ENCODE assay signal across 8 cellular contexts in the genomic region with DNA sequence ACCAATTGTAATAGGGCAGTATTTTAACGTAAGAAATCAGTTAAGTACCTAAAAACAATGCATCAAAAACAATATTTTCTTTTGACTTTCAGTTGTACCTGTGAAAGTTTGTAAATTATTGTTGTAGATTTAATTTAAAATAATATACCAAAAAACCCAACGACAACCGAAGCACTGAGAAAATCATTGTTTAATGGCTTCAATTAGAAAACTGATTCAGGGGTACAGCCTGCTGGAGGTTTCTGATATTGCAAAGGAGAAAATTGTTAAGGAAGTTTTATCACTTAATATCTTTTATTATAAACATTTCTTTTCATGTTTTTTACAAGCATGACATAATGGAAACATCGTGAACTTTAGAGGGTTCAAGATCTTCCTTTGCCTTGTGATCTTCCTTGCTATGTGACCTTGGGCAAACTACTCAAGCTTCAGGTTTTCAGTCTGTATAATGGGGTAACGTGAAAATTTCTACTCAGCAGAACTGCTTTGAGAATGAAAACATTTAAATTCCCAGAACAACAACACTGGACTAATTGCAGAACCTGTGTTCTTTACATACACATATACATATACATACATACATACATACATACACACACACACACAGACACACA.
DNase-seq lines count a peak whose midpoint lies in the region; ATAC-seq, FAIRE-seq and TF ChIP-seq lines count a peak whose summit lies in the region.

No MANE protein-coding gene starts in this region.

- CTCF ChIA-PET in GM12878 (lab: Yijun Ruan, JAX), result interaction anchor here (0.6 to 6.1 kb wide), 13 partner anchors 12 to 732 kb away, joined by 3 to 73 read pairs (median 4); a partner anchor contains a TSS

- RAD21 ChIA-PET in GM12878 (lab: Charles Lee; ENCODE audit: unreplicated experiment), result interaction anchor here (1.0 to 3.3 kb wide), 2 partner anchors 23 to 169 kb away, joined by 3 to 19 read pairs; no protein-coding TSS in a partner anchor

- in situ Hi-C loops in GM12878 (cut with MboI), result loop anchor here (5.0 kb wide), 2 partner anchors 422 to 717 kb away; no protein-coding TSS in a partner anchor

- no peak overlapping the region for H3K4me3 Mint-ChIP-seq in GM23338
- no peak overlapping the region for H3K4me3 Mint-ChIP-seq in activated CD4-positive, alpha-beta T cell treated with anti-CD3 and anti-CD28 coated beads, Interleukin-2, amount 10 ng/mL, durations not matched to agents 24 days and 14 days

- no peaks in the 10 kb centered on the region for H3K36me3 Mint-ChIP-seq in GM23338 (ENCODE audit: low read depth)
- no peaks in the 10 kb centered on the region for H3K36me3 Mint-ChIP-seq in activated CD4-positive, alpha-beta T cell treated with anti-CD3 and anti-CD28 coated beads, Interleukin-2, amount 10 ng/mL, durations not matched to agents 24 days and 14 days (ENCODE audit: low read depth)

- H3K27me3 ChIP-seq in GM23338 (ENCODE audit: insufficient read depth), result no peaks in the 10 kb centered on the region
- no peaks in the 10 kb centered on the region for H3K27me3 ChIP-seq in GM12878 (replicated peaks in 1 of 2; ENCODE audit: control insufficient read depth in 2 of 2, insufficient read depth in 2 of 2, low read length in 1 of 2)
- no peaks in the 10 kb centered on the region for H3K27me3 ChIP-seq in lower lobe of right lung (ENCODE audit: low read depth)

- H3K9ac ChIP-seq in GM12878 (ENCODE audit: control insufficient read depth, insufficient read depth, low read length), result no peak overlapping the region

- no peaks in the 10 kb centered on the region for H3K9me2 ChIP-seq in GM23338 (ENCODE audit: insufficient read depth)

- H3K4me2 ChIP-seq in GM23338 (no peak overlapping the region), GM12878 (ENCODE audit: control insufficient read depth, insufficient read depth) (no peak overlapping the region)

- H2AFZ ChIP-seq in GM23338, result no peak overlapping the region
- no peak overlapping the region for H2AFZ ChIP-seq in GM12878 (ENCODE audit: control insufficient read depth, low read depth, low read length)

- H3K4me1 ChIP-seq in GM23338 (ENCODE audit: insufficient read depth) (peaks cover 41% of the 10 kb centered on the region), GM12878 (ENCODE audit: control insufficient read depth, insufficient read depth, low read length) (peaks cover 5% of the 10 kb centered on the region; the same call in 1 of the 2 replicates), lower lobe of right lung (peaks cover 4% of the 10 kb centered on the region)

- no TSS peak for BruUV-seq in GM12878 (replicated peaks; lab: Mats Ljungman, UMichigan)

- H3K36me3 ChIP-seq in GM23338 (ENCODE audit: insufficient read depth) (no peaks in the 10 kb centered on the region), GM12878 (ENCODE audit: control insufficient read depth in 2 of 2, insufficient read depth in 2 of 2, low read length in 1 of 2) (no peaks in the 10 kb centered on the region), lower lobe of right lung (no peaks in the 10 kb centered on the region)

- H3K4me3 ChIP-seq in AG09309 (ENCODE audit: control insufficient read depth, low read depth, low read length) (no peak overlapping the region), GM23338 (no peak overlapping the region), GM12878 (no peak overlapping the region), lower lobe of right lung (no peak overlapping the region)

- POLR2A ChIA-PET in GM12878 (lab: Charles Lee), result no interaction called here

- DNase-seq in AG09309 (ENCODE audit: low read depth) (no peak), GM23338 (ENCODE audit: low spot score) (peak; percentile 57), GM12878 (ENCODE audit: low read depth, low spot score) (no peak), lower lobe of right lung (no peak), NCI-H1436 treated with DMSO at 0.1 percent for 48 hours (lab: John Stamatoyannopoulos, UW) (no peak)
- DNase-seq in activated CD4-positive, alpha-beta T cell treated with anti-CD3 and anti-CD28 coated beads, Interleukin-2, amount 10 ng/mL, durations not matched to agents 24 days and 14 days, result no peak

- SMC1A ChIA-PET in GM12878 (lab: Charles Lee; ENCODE audit: uncharacterized antibody, unreplicated experiment), result interaction anchor here (0.9 to 4.3 kb wide), 6 partner anchors 20 to 466 kb away, joined by 3 to 23 read pairs (median 6); no protein-coding TSS in a partner anchor

- no peaks in the 10 kb centered on the region for H3K79me2 ChIP-seq in GM23338 (replicated peaks; ENCODE audit: insufficient read depth)
- no peaks in the 10 kb centered on the region for H3K79me2 ChIP-seq in GM12878 (ENCODE audit: control insufficient read depth, insufficient read depth, low read length)

- TF ChIP-seq CTCF in AG09309 (IDR thresholded peaks at IDR 0.05; ENCODE audit: control insufficient read depth, insufficient read depth, low read depth, low read length, missing control alignments), result peak; percentile 49
- peak; percentile 57 to 81 for TF ChIP-seq CTCF in GM23338 (conservative IDR thresholded peaks at IDR 0.05; ENCODE audit: low read depth in 2 of 2)
- TF ChIP-seq CTCF in GM12878 (IDR thresholded peaks at IDR 0.05 in 2 of 3, conservative IDR thresholded peaks at IDR 0.05 in 1 of 3; ENCODE audit: control insufficient read depth in 2 of 3, extremely low read depth in 1 of 3, insufficient read depth in 1 of 3, low read depth in 3 of 3, low read length in 3 of 3), result peak; percentile 34 to 63 (median 48); a peak in 5 of 6 replicates
- TF ChIP-seq CTCF in lower lobe of right lung (IDR thresholded peaks at IDR 0.05), result peak; percentile 69

- no peak for TF ChIP-seq EP300 in GM12878 (IDR thresholded peaks at IDR 0.05; ENCODE audit: borderline replicate concordance in 1 of 2, control insufficient read depth in 1 of 2, low read depth in 2 of 2, low read length in 2 of 2)

- TF ChIP-seq RAD21 in GM12878 (IDR thresholded peaks at IDR 0.05; ENCODE audit: insufficient read depth, low read depth, low read length), result peak; percentile 89

- H3F3A ChIP-seq in GM23338 (replicated peaks; ENCODE audit: low read depth), result no peaks in the 10 kb centered on the region

- no peaks in the 10 kb centered on the region for H3K27me3 Mint-ChIP-seq in GM23338 (ENCODE audit: insufficient read depth, low read depth, poor library complexity)
- no peaks in the 10 kb centered on the region for H3K27me3 Mint-ChIP-seq in activated CD4-positive, alpha-beta T cell treated with anti-CD3 and anti-CD28 coated beads, Interleukin-2, amount 10 ng/mL, durations not matched to agents 24 days and 14 days

- H3K9me3 Mint-ChIP-seq in GM23338, result no peaks in the 10 kb centered on the region
- H3K9me3 Mint-ChIP-seq in activated CD4-positive, alpha-beta T cell treated with anti-CD3 and anti-CD28 coated beads, Interleukin-2, amount 10 ng/mL, durations not matched to agents 24 days and 14 days, result no peaks in the 10 kb centered on the region

- no peak for ATAC-seq in GM23338
- ATAC-seq in GM12878, result no peak
- no peak for ATAC-seq in lower lobe of right lung
- ATAC-seq in HG03378 (IDR thresholded peaks at IDR 0.05; ENCODE audit: unreplicated experiment), result no peak
- ATAC-seq in HG03196 (IDR thresholded peaks at IDR 0.05; ENCODE audit: unreplicated experiment), result no peak

- no peak overlapping the region for H3K27ac ChIP-seq in GM23338 (ENCODE audit: low read depth)
- H3K27ac ChIP-seq in GM12878 (ENCODE audit: control insufficient read depth, insufficient read depth), result no peak overlapping the region
- no peak overlapping the region for H3K27ac ChIP-seq in lower lobe of right lung

- no peaks in the 10 kb centered on the region for H3K9me3 ChIP-seq in GM12878 (replicated peaks; ENCODE audit: control insufficient read depth, insufficient read depth, low read length)
- no peaks in the 10 kb centered on the region for H3K9me3 ChIP-seq in lower lobe of right lung

- H3K27ac Mint-ChIP-seq in GM23338, result no peak overlapping the region
- H3K27ac Mint-ChIP-seq in activated CD4-positive, alpha-beta T cell treated with anti-CD3 and anti-CD28 coated beads, Interleukin-2, amount 10 ng/mL, durations not matched to agents 24 days and 14 days, result no peak overlapping the region

- WGBS in GM12878 (ENCODE audit: insufficient coverage, insufficient replicate concordance, low lambda C conversion rate, missing lambda C conversion rate), result 61% methylated on average over 5 of the region's 5 CpGs

- FAIRE-seq in GM12878 (lab: Jason Lieb, UNC), result no peak

- no peaks in the 10 kb centered on the region for H4K20me1 ChIP-seq in GM23338 (replicated peaks; ENCODE audit: insufficient read depth)
- no peaks in the 10 kb centered on the region for H4K20me1 ChIP-seq in GM12878 (ENCODE audit: control insufficient read depth, insufficient read depth)

- intact Hi-C loops in GM12878 (cut with micrococcal nuclease; ENCODE audit: unreplicated experiment), result loop anchor here (1.0 to 5.0 kb wide), 4 partner anchors 167 to 715 kb away; no protein-coding TSS in a partner anchor
- intact Hi-C loops in lower lobe of right lung (cut with DNase I), result no loop called here
- intact Hi-C loops in activated CD4-positive, alpha-beta T cell treated with anti-CD3 and anti-CD28 coated beads, Interleukin-2, amount 10 ng/mL, durations not matched to agents 24 days and 14 days (cut with micrococcal nuclease), result loop anchor here (1.0 to 10.0 kb wide), 5 partner anchors 23 to 779 kb away; no protein-coding TSS in a partner anchor

- no peak for TF ChIP-seq POLR2A in GM12878 (IDR thresholded peaks at IDR 0.05; ENCODE audit: low read depth, low read length)

- peaks cover 36% of the 10 kb centered on the region for H3K4me1 Mint-ChIP-seq in GM23338
- H3K4me1 Mint-ChIP-seq in activated CD4-positive, alpha-beta T cell treated with anti-CD3 and anti-CD28 coated beads, Interleukin-2, amount 10 ng/mL, durations not matched to agents 24 days and 14 days, result peaks cover 12% of the 10 kb centered on the region

TF ChIP-seq in GM23338, 12 proteins besides CTCF, POLR2A, EP300 and RAD21 (continues in another document):
- TF ChIP-seq, protein P1, sequence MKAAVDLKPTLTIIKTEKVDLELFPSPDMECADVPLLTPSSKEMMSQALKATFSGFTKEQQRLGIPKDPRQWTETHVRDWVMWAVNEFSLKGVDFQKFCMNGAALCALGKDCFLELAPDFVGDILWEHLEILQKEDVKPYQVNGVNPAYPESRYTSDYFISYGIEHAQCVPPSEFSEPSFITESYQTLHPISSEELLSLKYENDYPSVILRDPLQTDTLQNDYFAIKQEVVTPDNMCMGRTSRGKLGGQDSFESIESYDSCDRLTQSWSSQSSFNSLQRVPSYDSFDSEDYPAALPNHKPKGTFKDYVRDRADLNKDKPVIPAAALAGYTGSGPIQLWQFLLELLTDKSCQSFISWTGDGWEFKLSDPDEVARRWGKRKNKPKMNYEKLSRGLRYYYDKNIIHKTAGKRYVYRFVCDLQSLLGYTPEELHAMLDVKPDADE (IDR thresholded peaks at IDR 0.05), result no peak

TF ChIP-seq in GM12878, 131 proteins besides CTCF, POLR2A, EP300 and RAD21 (continues in another document):
- peak; percentile 66; the same call in 1 of the 2 replicates for TF ChIP-seq SMC3 (IDR thresholded peaks at IDR 0.05; ENCODE audit: borderline replicate concordance, low read length)
